ENCODE assay signal across 1 cellular context in genomic region chr14:22602011-22602410, GRCh38.
TF ChIP-seq lines count a peak whose summit lies in the region.

No MANE protein-coding gene starts in this region.

TF ChIP-seq in IMR-90, 13 proteins besides CTCF, POLR2A, EP300 and RAD21:
- TF ChIP-seq MAZ (IDR thresholded peaks at IDR 0.05; ENCODE audit: borderline replicate concordance, low read depth, low read length) (no peak), FOS (IDR thresholded peaks at IDR 0.05; ENCODE audit: low read depth, low read length) (no peak), MAFK (IDR thresholded peaks at IDR 0.05; ENCODE audit: low read depth, low read length) (no peak), CEBPB (IDR thresholded peaks at IDR 0.05; ENCODE audit: low read depth, low read length) (no peak), RCOR1 (IDR thresholded peaks at IDR 0.05; ENCODE audit: insufficient replicate concordance, low read length) (no peak), RFX5 (IDR thresholded peaks at IDR 0.05; ENCODE audit: low read depth, low read length) (no peak)
